ENCODE assay signal across 1 cellular context in genomic region chr5:139342423-139342723, GRCh38.
TF ChIP-seq lines count a peak whose summit lies in the region.

No MANE protein-coding gene starts in this region.

TF ChIP-seq in GM23338, 12 proteins besides CTCF, POLR2A, EP300 and RAD21 (continued from another document):
- no peak for TF ChIP-seq REST (IDR thresholded peaks at IDR 0.05; ENCODE audit: unreplicated experiment)
- no peak for TF ChIP-seq POLR2AphosphoS5 (IDR thresholded peaks at IDR 0.05; ENCODE audit: low read depth)
- no peak for TF ChIP-seq NANOG (IDR thresholded peaks at IDR 0.05; ENCODE audit: borderline replicate concordance)
- TF ChIP-seq EZH2phosphoT487 (IDR thresholded peaks at IDR 0.05; ENCODE audit: unreplicated experiment) = no peak
- TF ChIP-seq EZH2 (IDR thresholded peaks at IDR 0.05; ENCODE audit: low read depth, unreplicated experiment) = no peak
- TF ChIP-seq, protein P1, sequence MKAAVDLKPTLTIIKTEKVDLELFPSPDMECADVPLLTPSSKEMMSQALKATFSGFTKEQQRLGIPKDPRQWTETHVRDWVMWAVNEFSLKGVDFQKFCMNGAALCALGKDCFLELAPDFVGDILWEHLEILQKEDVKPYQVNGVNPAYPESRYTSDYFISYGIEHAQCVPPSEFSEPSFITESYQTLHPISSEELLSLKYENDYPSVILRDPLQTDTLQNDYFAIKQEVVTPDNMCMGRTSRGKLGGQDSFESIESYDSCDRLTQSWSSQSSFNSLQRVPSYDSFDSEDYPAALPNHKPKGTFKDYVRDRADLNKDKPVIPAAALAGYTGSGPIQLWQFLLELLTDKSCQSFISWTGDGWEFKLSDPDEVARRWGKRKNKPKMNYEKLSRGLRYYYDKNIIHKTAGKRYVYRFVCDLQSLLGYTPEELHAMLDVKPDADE (IDR thresholded peaks at IDR 0.05) = no peak
- TF ChIP-seq, protein P2, sequence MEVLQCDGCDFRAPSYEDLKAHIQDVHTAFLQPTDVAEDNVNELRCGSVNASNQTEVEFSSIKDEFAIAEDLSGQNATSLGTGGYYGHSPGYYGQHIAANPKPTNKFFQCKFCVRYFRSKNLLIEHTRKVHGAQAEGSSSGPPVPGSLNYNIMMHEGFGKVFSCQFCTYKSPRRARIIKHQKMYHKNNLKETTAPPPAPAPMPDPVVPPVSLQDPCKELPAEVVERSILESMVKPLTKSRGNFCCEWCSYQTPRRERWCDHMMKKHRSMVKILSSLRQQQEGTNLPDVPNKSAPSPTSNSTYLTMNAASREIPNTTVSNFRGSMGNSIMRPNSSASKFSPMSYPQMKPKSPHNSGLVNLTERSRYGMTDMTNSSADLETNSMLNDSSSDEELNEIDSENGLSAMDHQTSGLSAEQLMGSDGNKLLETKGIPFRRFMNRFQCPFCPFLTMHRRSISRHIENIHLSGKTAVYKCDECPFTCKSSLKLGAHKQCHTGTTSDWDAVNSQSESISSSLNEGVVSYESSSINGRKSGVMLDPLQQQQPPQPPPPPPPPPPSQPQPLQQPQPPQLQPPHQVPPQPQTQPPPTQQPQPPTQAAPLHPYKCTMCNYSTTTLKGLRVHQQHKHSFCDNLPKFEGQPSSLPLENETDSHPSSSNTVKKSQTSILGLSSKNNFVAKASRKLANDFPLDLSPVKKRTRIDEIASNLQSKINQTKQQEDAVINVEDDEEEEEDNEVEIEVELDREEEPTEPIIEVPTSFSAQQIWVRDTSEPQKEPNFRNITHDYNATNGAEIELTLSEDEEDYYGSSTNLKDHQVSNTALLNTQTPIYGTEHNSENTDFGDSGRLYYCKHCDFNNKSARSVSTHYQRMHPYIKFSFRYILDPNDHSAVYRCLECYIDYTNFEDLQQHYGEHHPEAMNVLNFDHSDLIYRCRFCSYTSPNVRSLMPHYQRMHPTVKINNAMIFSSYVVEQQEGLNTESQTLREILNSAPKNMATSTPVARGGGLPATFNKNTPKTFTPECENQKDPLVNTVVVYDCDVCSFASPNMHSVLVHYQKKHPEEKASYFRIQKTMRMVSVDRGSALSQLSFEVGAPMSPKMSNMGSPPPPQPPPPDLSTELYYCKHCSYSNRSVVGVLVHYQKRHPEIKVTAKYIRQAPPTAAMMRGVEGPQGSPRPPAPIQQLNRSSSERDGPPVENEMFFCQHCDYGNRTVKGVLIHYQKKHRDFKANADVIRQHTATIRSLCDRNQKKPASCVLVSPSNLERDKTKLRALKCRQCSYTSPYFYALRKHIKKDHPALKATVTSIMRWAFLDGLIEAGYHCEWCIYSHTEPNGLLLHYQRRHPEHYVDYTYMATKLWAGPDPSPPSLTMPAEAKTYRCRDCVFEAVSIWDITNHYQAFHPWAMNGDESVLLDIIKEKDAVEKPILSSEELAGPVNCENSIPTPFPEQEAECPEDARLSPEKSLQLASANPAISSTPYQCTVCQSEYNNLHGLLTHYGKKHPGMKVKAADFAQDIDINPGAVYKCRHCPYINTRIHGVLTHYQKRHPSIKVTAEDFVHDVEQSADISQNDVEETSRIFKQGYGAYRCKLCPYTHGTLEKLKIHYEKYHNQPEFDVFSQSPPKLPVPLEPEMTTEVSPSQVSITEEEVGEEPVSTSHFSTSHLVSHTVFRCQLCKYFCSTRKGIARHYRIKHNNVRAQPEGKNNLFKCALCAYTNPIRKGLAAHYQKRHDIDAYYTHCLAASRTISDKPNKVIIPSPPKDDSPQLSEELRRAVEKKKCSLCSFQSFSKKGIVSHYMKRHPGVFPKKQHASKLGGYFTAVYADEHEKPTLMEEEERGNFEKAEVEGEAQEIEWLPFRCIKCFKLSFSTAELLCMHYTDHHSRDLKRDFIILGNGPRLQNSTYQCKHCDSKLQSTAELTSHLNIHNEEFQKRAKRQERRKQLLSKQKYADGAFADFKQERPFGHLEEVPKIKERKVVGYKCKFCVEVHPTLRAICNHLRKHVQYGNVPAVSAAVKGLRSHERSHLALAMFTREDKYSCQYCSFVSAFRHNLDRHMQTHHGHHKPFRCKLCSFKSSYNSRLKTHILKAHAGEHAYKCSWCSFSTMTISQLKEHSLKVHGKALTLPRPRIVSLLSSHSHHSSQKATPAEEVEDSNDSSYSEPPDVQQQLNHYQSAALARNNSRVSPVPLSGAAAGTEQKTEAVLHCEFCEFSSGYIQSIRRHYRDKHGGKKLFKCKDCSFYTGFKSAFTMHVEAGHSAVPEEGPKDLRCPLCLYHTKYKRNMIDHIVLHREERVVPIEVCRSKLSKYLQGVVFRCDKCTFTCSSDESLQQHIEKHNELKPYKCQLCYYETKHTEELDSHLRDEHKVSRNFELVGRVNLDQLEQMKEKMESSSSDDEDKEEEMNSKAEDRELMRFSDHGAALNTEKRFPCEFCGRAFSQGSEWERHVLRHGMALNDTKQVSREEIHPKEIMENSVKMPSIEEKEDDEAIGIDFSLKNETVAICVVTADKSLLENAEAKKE (CRISPR knock-in tag; IDR thresholded peaks at IDR 0.05) = no peak
- TF ChIP-seq STAT1 (IDR thresholded peaks at IDR 0.05; ENCODE audit: unreplicated experiment) = no peak
